Comparison of ENCODE assay signal across 13 cellular contexts in the genomic region with DNA sequence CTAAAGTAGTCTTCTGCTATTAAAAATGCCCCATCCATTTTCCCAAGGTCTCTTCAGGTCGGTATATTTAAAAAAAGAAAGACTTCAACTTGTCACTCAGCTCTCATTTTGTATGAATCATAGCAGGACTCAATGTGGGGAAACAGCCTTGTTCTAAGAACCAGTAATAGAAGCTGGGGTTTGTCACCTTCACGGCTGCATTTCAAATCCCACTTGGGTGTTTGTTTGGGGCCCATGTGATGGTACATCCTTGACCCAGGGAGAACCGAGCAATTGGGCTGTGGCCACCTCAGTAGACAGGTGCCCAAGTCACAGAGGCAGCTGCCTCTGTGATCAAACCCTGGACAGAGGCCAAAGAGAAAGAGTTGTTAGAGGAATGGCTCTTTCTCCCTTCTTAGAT.
DNase-seq lines count a peak whose midpoint lies in the region; ATAC-seq and TF ChIP-seq lines count a peak whose summit lies in the region.
"Had no signal": no experiment of that assay in that cellular context is flagged by ENCODE, and none has a peak within 500 bp of the region (broad histone marks: within the 10 kb centered on the region; RNA-seq: fewer than 3 reads in every experiment).

No MANE protein-coding gene starts in this region.

- TF ChIP-seq POLR2A in breast epithelium (IDR thresholded peaks at IDR 0.05) = no peak

- DNase-seq in GM12865 (ENCODE audit: low read depth) = peak; percentile 62
- peak; percentile 19 for DNase-seq in fibroblast of villous mesenchyme (ENCODE audit: low read depth)
- DNase-seq in HuH-7.5 (ENCODE audit: low spot score) = no peak
- no peak for DNase-seq in progenitor cell of endocrine pancreas (ENCODE audit: low spot score, unreplicated experiment)
- DNase-seq in breast epithelium (ENCODE audit: low spot score in 2 of 2) = no peak
- DNase-seq in NCI-H510A (lab: John Stamatoyannopoulos, UW) = no peak
- DNase-seq: activated gamma-delta T cell treated with Interleukin-2 at 50 U/mL for 16 hours; CD4-positive, alpha-beta T cell; mammary epithelial cell; right lobe of liver had no signal

- H3K4me3 ChIP-seq in GM12865 (ENCODE audit: low read depth, low read length) = no peak overlapping the region
- H3K4me3 ChIP-seq in fibroblast of villous mesenchyme (ENCODE audit: low read depth, low read length) = no peak overlapping the region
- H3K4me3 ChIP-seq in breast epithelium = no peak overlapping the region
- H3K4me3 ChIP-seq: right lobe of liver had no signal

- no peaks in the 10 kb centered on the region for H3K9me3 ChIP-seq in breast epithelium
- H3K9me3 ChIP-seq: right lobe of liver had no signal

- no peak overlapping the region for H3K27ac ChIP-seq in breast epithelium
- H3K27ac ChIP-seq: right lobe of liver had no signal

- no peaks in the 10 kb centered on the region for H3K36me3 ChIP-seq in breast epithelium
- H3K36me3 ChIP-seq: right lobe of liver had no signal

- no peaks in the 10 kb centered on the region for H3K4me1 ChIP-seq in breast epithelium
- H3K4me1 ChIP-seq: right lobe of liver had no signal

- no peaks in the 10 kb centered on the region for H3K36me3 Mint-ChIP-seq in progenitor cell of endocrine pancreas (ENCODE audit: insufficient read depth)

- TF ChIP-seq CTCF in GM12865 (IDR thresholded peaks at IDR 0.05; ENCODE audit: insufficient read depth, low read depth, low read length, missing control alignments) = no peak
- TF ChIP-seq CTCF in fibroblast of villous mesenchyme (IDR thresholded peaks at IDR 0.05; ENCODE audit: insufficient read depth, low read depth, low read length) = no peak
- no peak for TF ChIP-seq CTCF in progenitor cell of endocrine pancreas (IDR thresholded peaks at IDR 0.05; ENCODE audit: unreplicated experiment)
- no peak for TF ChIP-seq CTCF in breast epithelium (IDR thresholded peaks at IDR 0.05)

- peaks cover 5% of the 10 kb centered on the region for H3K4me1 Mint-ChIP-seq in progenitor cell of endocrine pancreas (ENCODE audit: low read depth)

- no peak overlapping the region for H3K27ac Mint-ChIP-seq in progenitor cell of endocrine pancreas
- H3K27ac Mint-ChIP-seq: CD4-positive, alpha-beta T cell had no signal

- no peaks in the 10 kb centered on the region for H3K27me3 ChIP-seq in breast epithelium
- H3K27me3 ChIP-seq: right lobe of liver had no signal

- intact Hi-C loops in breast epithelium (cut with DNase I; ENCODE audit: low total_unique reads) = no loop called here

- no peak overlapping the region for H3K4me3 Mint-ChIP-seq in progenitor cell of endocrine pancreas (ENCODE audit: low read depth)
- H3K4me3 Mint-ChIP-seq: CD4-positive, alpha-beta T cell; dendritic cell treated with granulocyte-macrophage colony-stimulating factor and Interleukin-4, amounts not matched to agents 40 ng/mL and 50 ng/mL, for 4 days had no signal

- H3K9me3 Mint-ChIP-seq in progenitor cell of endocrine pancreas (ENCODE audit: low read depth) = no peaks in the 10 kb centered on the region

- peaks cover 46% of the 10 kb centered on the region for H3K27me3 Mint-ChIP-seq in progenitor cell of endocrine pancreas
- H3K27me3 Mint-ChIP-seq: CD4-positive, alpha-beta T cell; dendritic cell treated with granulocyte-macrophage colony-stimulating factor and Interleukin-4, amounts not matched to agents 40 ng/mL and 50 ng/mL, for 4 days had no signal

- ATAC-seq in GM19395 (IDR thresholded peaks at IDR 0.05; ENCODE audit: unreplicated experiment) (peak; percentile 49), HG03442 (IDR thresholded peaks at IDR 0.05; ENCODE audit: unreplicated experiment) (peak; percentile 79)
- ATAC-seq: right lobe of liver had no signal

Comparison
In these comparisons a context has a peak if more than half of its experiments do, and no peak if none do; other contexts are left out.
1. DNase-seq: peak in GM12865 (single experiment) and fibroblast of villous mesenchyme (single experiment); none in HuH-7.5 (single experiment), progenitor cell of endocrine pancreas (single experiment), breast epithelium (0 of 2) and NCI-H510A (single experiment).